Comparison of ENCODE assay signal across 1 cellular context in genomic region chr7:33128990-33129805, GRCh38.
TF ChIP-seq lines count a peak whose summit lies in the region.

BBS9 (plus strand) TSS chr7:33129564; CDS start chr7:33146253, 16,689 bp downstream.

TF ChIP-seq in GM12878, 131 proteins besides CTCF, POLR2A, EP300 and RAD21 (continued from another document and continues in another):
- TF ChIP-seq ZNF274 (IDR thresholded peaks at IDR 0.05; ENCODE audit: insufficient read depth, insufficient read length), result no peak
- TF ChIP-seq E2F4 (IDR thresholded peaks at IDR 0.05; ENCODE audit: low read depth, low read length), result no peak
- TF ChIP-seq BCL11A (IDR thresholded peaks at IDR 0.05; ENCODE audit: low read depth, low read length), result no peak
- no peak for TF ChIP-seq ZSCAN29 (IDR thresholded peaks at IDR 0.05)
- peak; percentile 29; the same call in 1 of the 2 replicates for TF ChIP-seq ESRRA (IDR thresholded peaks at IDR 0.05; ENCODE audit: low read length)
- TF ChIP-seq NR2C2 (IDR thresholded peaks at IDR 0.05; ENCODE audit: borderline replicate concordance, control insufficient read depth, insufficient read length, low read depth), result no peak
- no peak for TF ChIP-seq PBX3 (IDR thresholded peaks at IDR 0.05; ENCODE audit: insufficient replicate concordance, low read depth, low read length)
- TF ChIP-seq NFYA (IDR thresholded peaks at IDR 0.05; ENCODE audit: borderline replicate concordance, low read depth, low read length), result no peak
- TF ChIP-seq HSF1 (IDR thresholded peaks at IDR 0.05; ENCODE audit: low read depth, low read length), result no peak
- TF ChIP-seq IRF5 (IDR thresholded peaks at IDR 0.05; ENCODE audit: borderline replicate concordance), result no peak
- TF ChIP-seq ZNF207 (IDR thresholded peaks at IDR 0.05; ENCODE audit: borderline replicate concordance), result no peak
- TF ChIP-seq EZH2 (IDR thresholded peaks at IDR 0.05; ENCODE audit: borderline replicate concordance, control insufficient read depth, low read depth, low read length), result no peak
- no peak for TF ChIP-seq FOS (IDR thresholded peaks at IDR 0.05; ENCODE audit: borderline replicate concordance, extremely low read depth, insufficient read length)
- TF ChIP-seq EED (IDR thresholded peaks at IDR 0.05; ENCODE audit: low read depth), result no peak
- TF ChIP-seq SIX5 (IDR thresholded peaks at IDR 0.05; ENCODE audit: low read depth, low read length, severe bottlenecking), result peak; percentile 77
- TF ChIP-seq SRF (IDR thresholded peaks at IDR 0.05; ENCODE audit: low read depth in 2 of 2, low read length in 2 of 2), result no peak
- TF ChIP-seq HDGF (IDR thresholded peaks at IDR 0.05), result peak; percentile 87
- 0 out of 2 replicates have a peak, but pooled peaks have one; percentile 17 for TF ChIP-seq CHD2 (IDR thresholded peaks at IDR 0.05; ENCODE audit: borderline replicate concordance, low read depth, low read length)
- peak; percentile 42 for TF ChIP-seq SP1 (IDR thresholded peaks at IDR 0.05; ENCODE audit: low read depth, low read length)
- no peak for TF ChIP-seq SUPT20H (IDR thresholded peaks at IDR 0.05; ENCODE audit: borderline replicate concordance, control insufficient read depth, low read depth, low read length)
- TF ChIP-seq ATF2 (IDR thresholded peaks at IDR 0.05; ENCODE audit: low read length), result no peak
- TF ChIP-seq ZNF687 (IDR thresholded peaks at IDR 0.05), result no peak
- TF ChIP-seq KAT2A (conservative IDR thresholded peaks at IDR 0.05; ENCODE audit: control insufficient read depth, low read depth, low read length), result no peak
- peak; percentile 48; the same call in 1 of the 2 replicates for TF ChIP-seq MAX (IDR thresholded peaks at IDR 0.05; ENCODE audit: low read depth, low read length)
- TF ChIP-seq BCL3 (IDR thresholded peaks at IDR 0.05; ENCODE audit: borderline replicate concordance, insufficient read depth, low read depth, low read length, poor library complexity, severe bottlenecking), result no peak
- no peak for TF ChIP-seq PAX8 (IDR thresholded peaks at IDR 0.05)
- TF ChIP-seq KDM1A (IDR thresholded peaks at IDR 0.05; ENCODE audit: borderline replicate concordance), result no peak
- TF ChIP-seq MEF2A (IDR thresholded peaks at IDR 0.05; ENCODE audit: insufficient read depth, low read depth, low read length), result no peak
- no peak for TF ChIP-seq ZBTB4 (CRISPR knock-in tag; IDR thresholded peaks at IDR 0.05)
- peak; percentile 84 for TF ChIP-seq IKZF1 (conservative IDR thresholded peaks at IDR 0.05)
- TF ChIP-seq CEBPZ (IDR thresholded peaks at IDR 0.05; ENCODE audit: low read depth, low read length), result no peak
- no peak for TF ChIP-seq BRCA1 (IDR thresholded peaks at IDR 0.05; ENCODE audit: low read depth, low read length)
- TF ChIP-seq TARDBP (IDR thresholded peaks at IDR 0.05; ENCODE audit: borderline replicate concordance), result no peak
- TF ChIP-seq TCF3 (IDR thresholded peaks at IDR 0.05; ENCODE audit: borderline replicate concordance, insufficient read depth, low read depth, low read length), result no peak
- no peak for TF ChIP-seq MYB (IDR thresholded peaks at IDR 0.05; ENCODE audit: borderline replicate concordance, low read depth, low read length)
